Comparison of ENCODE assay signal across 9 cellular contexts in the genomic region with DNA sequence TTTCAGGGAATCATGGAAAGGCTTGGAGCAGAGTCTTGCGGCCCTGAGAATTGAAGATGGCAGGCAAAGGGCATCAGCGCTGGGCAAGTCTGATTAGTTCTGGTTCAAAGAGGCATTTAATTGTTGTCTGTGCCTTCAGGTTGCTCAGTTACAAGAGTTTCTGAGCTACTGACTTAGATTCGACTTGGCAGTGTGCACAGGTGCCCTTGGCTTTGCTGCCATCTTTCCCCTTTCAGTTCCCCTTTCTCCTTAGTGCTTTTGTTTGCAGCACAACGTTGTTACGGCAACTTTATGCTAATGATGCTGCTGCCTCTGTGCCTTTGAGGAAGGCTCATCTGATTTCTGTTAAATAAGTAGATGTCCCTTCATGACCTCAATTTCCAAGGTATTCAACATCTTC. TPM values are rescaled to one million over a fixed set of nuclear protein-coding genes. Genes with fewer than 3 reads are reported as not detected.
DNase-seq lines count a peak whose midpoint lies in the region; ATAC-seq and FAIRE-seq lines count a peak whose summit lies in the region.
"Had no signal": no experiment of that assay in that cellular context is flagged by ENCODE, and none has a peak within 500 bp of the region (broad histone marks: within the 10 kb centered on the region; RNA-seq: fewer than 3 reads in every experiment).

No MANE protein-coding gene starts in this region.

- H3K36me3 Mint-ChIP-seq in activated naive CD8-positive, alpha-beta T cell treated with anti-CD3 and anti-CD28 coated beads for 36 hours: peaks cover 10% of the 10 kb centered on the region

- no peaks in the 10 kb centered on the region for H3K27me3 ChIP-seq in iPS-18a (ENCODE audit: control insufficient read depth, insufficient read depth, low read length)
- H3K27me3 ChIP-seq: neutrophil had no signal

- H3K9me3 ChIP-seq in iPS-18a (ENCODE audit: control insufficient read depth, low read depth, low read length): no peaks in the 10 kb centered on the region
- H3K9me3 ChIP-seq: neutrophil had no signal

- H3K27ac Mint-ChIP-seq in activated naive CD8-positive, alpha-beta T cell treated with anti-CD3 and anti-CD28 coated beads for 36 hours: no peak overlapping the region

- H3K4me1 ChIP-seq in iPS-18a (ENCODE audit: control insufficient read depth, low read depth, low read length): peaks cover 13% of the 10 kb centered on the region

- H3K4me3 Mint-ChIP-seq in activated naive CD8-positive, alpha-beta T cell treated with anti-CD3 and anti-CD28 coated beads for 36 hours: no peak overlapping the region

- ATAC-seq in GM18858 (IDR thresholded peaks at IDR 0.05; ENCODE audit: unreplicated experiment) (peak; percentile 96), HG02571 (IDR thresholded peaks at IDR 0.05; ENCODE audit: unreplicated experiment) (peak; percentile 99)

- no peak overlapping the region for H3K4me3 ChIP-seq in iPS-18a (ENCODE audit: low read length)

- H3K9me3 Mint-ChIP-seq in activated naive CD8-positive, alpha-beta T cell treated with anti-CD3 and anti-CD28 coated beads for 36 hours: peaks cover 5% of the 10 kb centered on the region

- H3K4me1 Mint-ChIP-seq in activated naive CD8-positive, alpha-beta T cell treated with anti-CD3 and anti-CD28 coated beads for 36 hours: peaks cover 27% of the 10 kb centered on the region

- peak overlapping the region; percentile 51 for H3K9ac ChIP-seq in iPS-18a (ENCODE audit: low read length)

- H3K27me3 Mint-ChIP-seq in activated naive CD8-positive, alpha-beta T cell treated with anti-CD3 and anti-CD28 coated beads for 36 hours: no peaks in the 10 kb centered on the region

- FAIRE-seq in frontal cortex (lab: Jason Lieb, UNC): no peak

- peak overlapping the region; percentile 50 for H3K27ac ChIP-seq in iPS-18a (ENCODE audit: low read length)
- H3K27ac ChIP-seq: neutrophil had no signal

- no peaks in the 10 kb centered on the region for H3K36me3 ChIP-seq in iPS-18a (ENCODE audit: control insufficient read depth, low read depth, low read length)
- H3K36me3 ChIP-seq: neutrophil had no signal

- DNase-seq in NAMALWA (ENCODE audit: low spot score): peak; percentile 97
- DNase-seq in activated naive CD8-positive, alpha-beta T cell treated with anti-CD3 and anti-CD28 coated beads for 36 hours: no peak
- no peak for DNase-seq in cerebellum (ENCODE audit: low spot score)
- DNase-seq in NCI-H1417 treated with DMSO at 0.1 percent for 48 hours (lab: John Stamatoyannopoulos, UW): no peak
- no peak for DNase-seq in frontal cortex (ENCODE audit: low spot score in 2 of 2)

RNA-seq across cellular contexts. Expression of a gene that starts 12.5 kb away (rescaled TPM):
- 1 to 10 TPM; 1.5 to 2.5 TPM for total RNA-seq in activated naive CD8-positive, alpha-beta T cell treated with anti-CD3 and anti-CD28 coated beads for 36 hours
- total RNA-seq in cerebellum: 0.91 TPM
- 1.2 TPM for total RNA-seq in frontal cortex

RNA-seq across cellular contexts. Expression of a gene that starts 50.8 kb away (rescaled TPM):
- total RNA-seq in activated naive CD8-positive, alpha-beta T cell treated with anti-CD3 and anti-CD28 coated beads for 36 hours: not detected
- total RNA-seq in cerebellum (not detected), frontal cortex (not detected)
